Comparison of ENCODE assay signal across 15 cellular contexts in genomic region chr17:4672055-4672630, GRCh38. TPM values are rescaled to one million over a fixed set of nuclear protein-coding genes. Genes with fewer than 3 reads are reported as not detected.
DNase-seq lines count a peak whose midpoint lies in the region; ATAC-seq and TF ChIP-seq lines count a peak whose summit lies in the region.
"Had no signal": no experiment of that assay in that cellular context is flagged by ENCODE, and none has a peak within 500 bp of the region (broad histone marks: within the 10 kb centered on the region; RNA-seq: fewer than 3 reads in every experiment).

No MANE protein-coding gene starts in this region.

- H3K4me3 ChIP-seq in HEK293 (ENCODE audit: low read depth, low read length) (no peak overlapping the region), osteoblast (ENCODE audit: insufficient read depth, low read length) (no peak overlapping the region), tibial nerve (no peak overlapping the region)
- H3K4me3 ChIP-seq: BLaER1 treated with 17β-estradiol and CSF1 and Interleukin-3, amounts not matched to agents 10 nM and 100 nM; GM23248 had no signal

- H3K27me3 ChIP-seq in osteoblast (ENCODE audit: insufficient read depth, low read length) (no peaks in the 10 kb centered on the region), tibial nerve (no peaks in the 10 kb centered on the region)
- H3K27me3 ChIP-seq: BLaER1 treated with 17β-estradiol and CSF1 and Interleukin-3, amounts not matched to agents 10 nM and 100 nM had no signal

- TF ChIP-seq CTCF in HEK293 (tag by site-specific recombination; IDR thresholded peaks at IDR 0.05) (no peak), osteoblast (IDR thresholded peaks at IDR 0.05; ENCODE audit: extremely low read depth, low read depth, low read length) (no peak), tibial nerve (IDR thresholded peaks at IDR 0.05) (no peak)

- H3K27ac ChIP-seq in HEK293 (ENCODE audit: extremely low read depth, low read depth, low read length) (no peak overlapping the region), osteoblast (ENCODE audit: low read depth, low read length) (no peak overlapping the region), tibial nerve (no peak overlapping the region)
- H3K27ac ChIP-seq: BLaER1 treated with 17β-estradiol and CSF1 and Interleukin-3, amounts not matched to agents 10 nM and 100 nM; GM23248 had no signal

- H3K4me3 Mint-ChIP-seq in activated T-cell treated with anti-CD3 and anti-CD28 coated beads, Interleukin-2, amount 50 U/mL, for 24 hours = no peak overlapping the region
- no peak overlapping the region for H3K4me3 Mint-ChIP-seq in dendritic cell treated with granulocyte-macrophage colony-stimulating factor and Interleukin-4, amounts not matched to agents 40 ng/mL and 50 ng/mL, for 4 days
- H3K4me3 Mint-ChIP-seq: CD4-positive, CD25-positive, alpha-beta regulatory T cell; H9 had no signal

- POLR2A ChIA-PET in HEK293 (lab: Yijun Ruan, JAX) = interaction anchor here (1.0 kb wide), 1 partner anchor 7 kb away, joined by 3 read pairs; no protein-coding TSS in a partner anchor

- no peak overlapping the region for H2AFZ ChIP-seq in osteoblast (ENCODE audit: low read length)
- H2AFZ ChIP-seq: GM23248 had no signal

- no peaks in the 10 kb centered on the region for H3K27me3 Mint-ChIP-seq in activated T-cell treated with anti-CD3 and anti-CD28 coated beads, Interleukin-2, amount 50 U/mL, for 24 hours
- no peaks in the 10 kb centered on the region for H3K27me3 Mint-ChIP-seq in dendritic cell treated with granulocyte-macrophage colony-stimulating factor and Interleukin-4, amounts not matched to agents 40 ng/mL and 50 ng/mL, for 4 days
- H3K27me3 Mint-ChIP-seq: CD4-positive, CD25-positive, alpha-beta regulatory T cell had no signal

- CTCF ChIA-PET in HEK293 (lab: Yijun Ruan, JAX) = interaction anchor here (1.1 kb wide), 1 partner anchor 14 kb away, joined by 3 read pairs; no protein-coding TSS in a partner anchor

- no peaks in the 10 kb centered on the region for H3K4me1 Mint-ChIP-seq in activated T-cell treated with anti-CD3 and anti-CD28 coated beads, Interleukin-2, amount 50 U/mL, for 24 hours (ENCODE audit: low read depth)
- H3K4me1 Mint-ChIP-seq in dendritic cell treated with granulocyte-macrophage colony-stimulating factor and Interleukin-4, amounts not matched to agents 40 ng/mL and 50 ng/mL, for 4 days (ENCODE audit: low read depth) = peaks cover 69% of the 10 kb centered on the region

- H3K9me3 ChIP-seq in HEK293 (ENCODE audit: control insufficient read depth, insufficient read depth, low read depth, low read length) (no peaks in the 10 kb centered on the region), osteoblast (ENCODE audit: low read depth, low read length) (no peaks in the 10 kb centered on the region), tibial nerve (no peaks in the 10 kb centered on the region)
- H3K9me3 ChIP-seq: BLaER1 treated with 17β-estradiol and CSF1 and Interleukin-3, amounts not matched to agents 10 nM and 100 nM had no signal

- H3K4me1 ChIP-seq in HEK293 (ENCODE audit: control insufficient read depth, insufficient read depth, low read length) (no peaks in the 10 kb centered on the region), osteoblast (ENCODE audit: insufficient read depth, low read length) (no peaks in the 10 kb centered on the region), tibial nerve (no peaks in the 10 kb centered on the region)

- no peaks in the 10 kb centered on the region for H3K9me3 Mint-ChIP-seq in activated T-cell treated with anti-CD3 and anti-CD28 coated beads, Interleukin-2, amount 50 U/mL, for 24 hours
- H3K9me3 Mint-ChIP-seq in dendritic cell treated with granulocyte-macrophage colony-stimulating factor and Interleukin-4, amounts not matched to agents 40 ng/mL and 50 ng/mL, for 4 days = no peaks in the 10 kb centered on the region
- H3K9me3 Mint-ChIP-seq: CD4-positive, CD25-positive, alpha-beta regulatory T cell; H9 had no signal

- TF ChIP-seq POLR2A in tibial nerve (IDR thresholded peaks at IDR 0.05) = no peak

- intact Hi-C loops in dendritic cell treated with granulocyte-macrophage colony-stimulating factor and Interleukin-4, amounts not matched to agents 40 ng/mL and 50 ng/mL, for 4 days (cut with micrococcal nuclease) = no loop called here

- WGBS in tibial nerve, 2 donors = 88 to 92% methylated on average over 8 to 9 of the region's 9 CpGs

- no peak overlapping the region for H3K4me2 ChIP-seq in osteoblast (ENCODE audit: insufficient read depth, low read length)
- H3K4me2 ChIP-seq: BLaER1 treated with 17β-estradiol and CSF1 and Interleukin-3, amounts not matched to agents 10 nM and 100 nM had no signal

- no peak for ATAC-seq in GM18909 (IDR thresholded peaks at IDR 0.05; ENCODE audit: poor library complexity, unreplicated experiment)

- no peak for DNase-seq in activated T-cell treated with anti-CD3 and anti-CD28 coated beads, Interleukin-2, amount 50 U/mL, for 24 hours
- no peak for DNase-seq in activated T-cell treated with anti-CD3 and anti-CD28 coated beads for 4 hours
- DNase-seq in osteoblast (ENCODE audit: insufficient read length, low spot score, missing footprints) = peak; percentile 81
- DNase-seq in tibial nerve (ENCODE audit: low spot score in 2 of 2) = no peak
- no peak for DNase-seq in mesenteric fat pad (ENCODE audit: low spot score)
- DNase-seq: 8988T; CD4-positive, CD25-positive, alpha-beta regulatory T cell; DMS53; GF-D8; GM23248; H9 had no signal

- H3K36me3 ChIP-seq in HEK293 (ENCODE audit: control insufficient read depth in 2 of 2, insufficient read depth in 1 of 2, low read length in 2 of 2) (peaks cover 27 to 64% of the 10 kb centered on the region in 2 experiments), osteoblast (ENCODE audit: insufficient read depth, low read length) (peaks cover 34% of the 10 kb centered on the region), tibial nerve (peaks cover 0 to 67% (median 33%) of the 10 kb centered on the region in 3 donors)

- H3K79me2 ChIP-seq in osteoblast (ENCODE audit: insufficient read depth, low read length) = no peaks in the 10 kb centered on the region

- H3K36me3 Mint-ChIP-seq in activated T-cell treated with anti-CD3 and anti-CD28 coated beads, Interleukin-2, amount 50 U/mL, for 24 hours (ENCODE audit: low read depth) = peaks cover 77% of the 10 kb centered on the region
- H3K36me3 Mint-ChIP-seq in dendritic cell treated with granulocyte-macrophage colony-stimulating factor and Interleukin-4, amounts not matched to agents 40 ng/mL and 50 ng/mL, for 4 days (ENCODE audit: low read depth) = peaks cover 73% of the 10 kb centered on the region

- peak overlapping the region; percentile 38 for H3K27ac Mint-ChIP-seq in activated T-cell treated with anti-CD3 and anti-CD28 coated beads, Interleukin-2, amount 50 U/mL, for 24 hours
- peak overlapping the region; percentile 61 for H3K27ac Mint-ChIP-seq in dendritic cell treated with granulocyte-macrophage colony-stimulating factor and Interleukin-4, amounts not matched to agents 40 ng/mL and 50 ng/mL, for 4 days
- H3K27ac Mint-ChIP-seq: CD4-positive, CD25-positive, alpha-beta regulatory T cell; H9 had no signal

- H4K20me1 ChIP-seq in osteoblast (ENCODE audit: insufficient read depth, low read length) = no peaks in the 10 kb centered on the region

- TF ChIP-seq EP300 in tibial nerve (IDR thresholded peaks at IDR 0.05) = no peak

TF ChIP-seq in HEK293, 187 proteins besides CTCF, POLR2A, EP300 and RAD21:
- TF ChIP-seq ZNF366 (tag by site-specific recombination; conservative IDR thresholded peaks at IDR 0.05) = 0 out of 2 replicates have a peak, but pooled peaks have one; percentile 27
- TF ChIP-seq ZSCAN30 (tag by site-specific recombination; IDR thresholded peaks at IDR 0.05) = no peak
- no peak for TF ChIP-seq ZFHX2 (tag by site-specific recombination; conservative IDR thresholded peaks at IDR 0.05)
- TF ChIP-seq ZNF513 (tag by site-specific recombination; IDR thresholded peaks at IDR 0.05) = peak; percentile 100

RNA-seq across cellular contexts. Expression of gene ALOX15, which starts 30.7 kb away (rescaled TPM):
- not detected in 2 replicates for total RNA-seq in osteoblast
- total RNA-seq in tibial nerve = not detected
- not detected for total RNA-seq in mesenteric fat pad
- total RNA-seq: CD4-positive, CD25-positive, alpha-beta regulatory T cell; GM23248 had no signal

RNA-seq across cellular contexts. Expression of gene PELP1, which starts 31.8 kb away (rescaled TPM):
- total RNA-seq in osteoblast (18.6 and 19.9 TPM in 2 replicates), tibial nerve (10 to 100 TPM; 27.1 to 95.1 (median 29.1) TPM), mesenteric fat pad (29.3 TPM)

RNA-seq across cellular contexts. Expression of gene ARRB2, which starts 38.3 kb away (rescaled TPM):
- total RNA-seq in osteoblast (6.2 and 8.7 TPM in 2 replicates), tibial nerve (100 to 1,000 TPM in 1 of 4 donors, 10 to 100 TPM in 3; 50.2 to 103 (median 57.4) TPM), mesenteric fat pad (131 TPM)

RNA-seq across cellular contexts. Expression of gene MED11, which starts 59.1 kb away (rescaled TPM):
- total RNA-seq in osteoblast (11.2 and 13.0 TPM in 2 replicates), tibial nerve (10 to 100 TPM; 20.8 to 32.8 (median 28.4) TPM), mesenteric fat pad (16.1 TPM)
